8 cellular contexts compared by ENCODE assay signal in genomic region chr20:58651823-58652605, GRCh38. TPM values are rescaled to one million over a fixed set of nuclear protein-coding genes. Genes with fewer than 3 reads are reported as not detected.
DNase-seq lines count a peak whose midpoint lies in the region; ATAC-seq, FAIRE-seq and TF ChIP-seq lines count a peak whose summit lies in the region.

No MANE protein-coding gene starts in this region.

- H3K27me3 ChIP-seq in Karpas-422 (ENCODE audit: low read length), result no peaks in the 10 kb centered on the region
- no peaks in the 10 kb centered on the region for H3K27me3 ChIP-seq in GM12878 (replicated peaks in 1 of 2; ENCODE audit: control insufficient read depth in 2 of 2, insufficient read depth in 2 of 2, low read length in 1 of 2)
- no peaks in the 10 kb centered on the region for H3K27me3 ChIP-seq in hepatocyte

- intact Hi-C loops in GM12878 (cut with micrococcal nuclease; ENCODE audit: unreplicated experiment), result loop anchor here (1.0 to 10.0 kb wide), 7 partner anchors 40 to 415 kb away; partner anchors contain the start of genes ATP5F1E, GNAS, GNAS-AS1 and NELFCD

- H3K4me3 ChIP-seq in Karpas-422 (ENCODE audit: low read length) (peak overlapping the region; percentile 91), GM12878 (peak overlapping the region; percentile 92), hepatocyte (peak overlapping the region; percentile 97)

- ATAC-seq in GM21576 (IDR thresholded peaks at IDR 0.05; ENCODE audit: unreplicated experiment), result peak; percentile 57
- ATAC-seq in GM12878, result peak; percentile 60

- under 1% methylated on average over 33 of the region's 37 CpGs for WGBS in GM12878 (ENCODE audit: insufficient coverage, insufficient replicate concordance, low lambda C conversion rate, missing lambda C conversion rate)
- WGBS in hepatocyte (ENCODE audit: low lambda C conversion rate, missing lambda C conversion rate), result under 1% methylated on average over 36 of the region's 37 CpGs

- RAD21 ChIA-PET in GM12878 (lab: Charles Lee; ENCODE audit: unreplicated experiment), result interaction anchor here (0.6 to 2.5 kb wide), 10 partner anchors 15 to 439 kb away, joined by 3 to 10 read pairs (median 4); partner anchors contain the start of gene VAPB

- peak; percentile 38 for FAIRE-seq in GM12878 (lab: Jason Lieb, UNC)

- in situ Hi-C loops in GM12878 (cut with MboI), result loop anchor here (10.0 to 25.0 kb wide), 3 partner anchors 257 to 1265 kb away; partner anchors contain the start of genes PRELID3B and RBM38

- no peak for TF ChIP-seq EP300 in GM12878 (IDR thresholded peaks at IDR 0.05; ENCODE audit: borderline replicate concordance in 1 of 2, control insufficient read depth in 1 of 2, low read depth in 2 of 2, low read length in 2 of 2)

- H3K9me2 ChIP-seq in Karpas-422 (replicated peaks; ENCODE audit: insufficient read depth, low read length) (no peaks in the 10 kb centered on the region), hepatocyte (replicated peaks; ENCODE audit: insufficient read depth) (no peaks in the 10 kb centered on the region)

- H3K79me2 ChIP-seq in Karpas-422 (ENCODE audit: low read length) (peaks cover 58% of the 10 kb centered on the region), GM12878 (ENCODE audit: control insufficient read depth, insufficient read depth, low read length) (peaks cover 62% of the 10 kb centered on the region), hepatocyte (peaks cover 59% of the 10 kb centered on the region)

- H3K9me3 ChIP-seq in Karpas-422 (ENCODE audit: low read length) (no peaks in the 10 kb centered on the region), GM12878 (replicated peaks; ENCODE audit: control insufficient read depth, insufficient read depth, low read length) (no peaks in the 10 kb centered on the region), hepatocyte (ENCODE audit: low read depth) (no peaks in the 10 kb centered on the region)

- BruUV-seq in GM12878 (replicated peaks; lab: Mats Ljungman, UMichigan), result TSS peak; percentile 99

- H4K20me1 ChIP-seq in Karpas-422 (ENCODE audit: insufficient read depth, low read depth, low read length) (no peaks in the 10 kb centered on the region), GM12878 (ENCODE audit: control insufficient read depth, insufficient read depth) (no peaks in the 10 kb centered on the region), hepatocyte (ENCODE audit: insufficient read depth, poor library complexity, severe bottlenecking) (peaks cover 44% of the 10 kb centered on the region)

- SMC1A ChIA-PET in GM12878 (lab: Charles Lee; ENCODE audit: uncharacterized antibody, unreplicated experiment), result interaction anchor here (0.6 to 2.4 kb wide), 8 partner anchors 8 to 322 kb away, joined by 3 to 13 read pairs (median 4); no protein-coding TSS in a partner anchor

- peak; percentile 75 for TF ChIP-seq POLR2A in GM12878 (IDR thresholded peaks at IDR 0.05; ENCODE audit: low read depth, low read length)

- no peak for TF ChIP-seq RAD21 in GM12878 (IDR thresholded peaks at IDR 0.05; ENCODE audit: insufficient read depth, low read depth, low read length)

- H3K4me1 ChIP-seq in Karpas-422 (ENCODE audit: low read length) (peaks cover 59% of the 10 kb centered on the region), GM12878 (ENCODE audit: control insufficient read depth, insufficient read depth, low read length) (peaks cover 5% of the 10 kb centered on the region), hepatocyte (ENCODE audit: insufficient read depth) (peaks cover 30% of the 10 kb centered on the region)

- CTCF ChIA-PET in GM12878 (lab: Yijun Ruan, JAX), result interaction anchor here (0.6 to 2.0 kb wide), 14 partner anchors 7 to 1221 kb away, joined by 3 to 12 read pairs (median 4); partner anchors contain the start of gene VAPB

- POLR2A ChIA-PET in GM12878 (lab: Charles Lee), result interaction anchor here (0.5 to 2.0 kb wide), 11 partner anchors 9 to 428 kb away, joined by 3 to 9 read pairs (median 3); partner anchors contain the start of gene VAPB

- H3K9ac ChIP-seq in Karpas-422 (ENCODE audit: low read length), result peak overlapping the region; percentile 91
- peak overlapping the region; percentile 95 for H3K9ac ChIP-seq in GM12878 (ENCODE audit: control insufficient read depth, insufficient read depth, low read length)

- no peak for TF ChIP-seq CTCF in GM12878 (IDR thresholded peaks at IDR 0.05 in 2 of 3, conservative IDR thresholded peaks at IDR 0.05 in 1 of 3; ENCODE audit: control insufficient read depth in 2 of 3, extremely low read depth in 1 of 3, insufficient read depth in 1 of 3, low read depth in 3 of 3, low read length in 3 of 3)
- no peak for TF ChIP-seq CTCF in hepatocyte (IDR thresholded peaks at IDR 0.05; ENCODE audit: poor library complexity)

- no peak overlapping the region for H2AFZ ChIP-seq in Karpas-422 (ENCODE audit: low read length)
- peak overlapping the region; percentile 44 for H2AFZ ChIP-seq in GM12878 (ENCODE audit: control insufficient read depth, low read depth, low read length)
- peak overlapping the region; percentile 98 for H2AFZ ChIP-seq in hepatocyte

- H3K27ac ChIP-seq in Karpas-422 (ENCODE audit: low read length) (peak overlapping the region; percentile 78), GM12878 (ENCODE audit: control insufficient read depth, insufficient read depth) (peak overlapping the region; percentile 93), hepatocyte (peak overlapping the region; percentile 97)

- peak; percentile 40 for DNase-seq in DMS79 (lab: John Stamatoyannopoulos, UW)
- peak; percentile 93 for DNase-seq in Karpas-422
- peak; percentile 49 for DNase-seq in T-helper 9 cell
- DNase-seq in GM12878 (ENCODE audit: low read depth, low spot score), result peak; percentile 61
- peak; percentile 67 for DNase-seq in hepatocyte (ENCODE audit: low spot score)
- peak; percentile 72 for DNase-seq in renal cortical epithelial cell (ENCODE audit: low read depth)
- no peak for DNase-seq in NCI-H1694 (lab: John Stamatoyannopoulos, UW)

- H3K4me2 ChIP-seq in Karpas-422 (ENCODE audit: low read depth, low read length, poor library complexity, severe bottlenecking) (peak overlapping the region; percentile 78), GM12878 (ENCODE audit: control insufficient read depth, insufficient read depth) (peak overlapping the region; percentile 96), hepatocyte (peak overlapping the region; percentile 94)

- H3K36me3 ChIP-seq in Karpas-422 (ENCODE audit: insufficient read depth, low read length), result peaks cover 6% of the 10 kb centered on the region; the same call in 1 of the 2 replicates
- peaks cover 0 to 5% of the 10 kb centered on the region in 2 experiments; a peak in 2 of 4 replicates for H3K36me3 ChIP-seq in GM12878 (ENCODE audit: control insufficient read depth in 2 of 2, insufficient read depth in 2 of 2, low read length in 1 of 2)
- no peaks in the 10 kb centered on the region for H3K36me3 ChIP-seq in hepatocyte (replicated peaks; ENCODE audit: insufficient read depth, low read depth)

TF ChIP-seq in GM12878, 131 proteins besides CTCF, POLR2A, EP300 and RAD21 (continues in another document):
- TF ChIP-seq ZNF207 (IDR thresholded peaks at IDR 0.05; ENCODE audit: borderline replicate concordance) (no peak), MTA3 (IDR thresholded peaks at IDR 0.05; ENCODE audit: borderline replicate concordance, low read length) (no peak), STAT1 (conservative IDR thresholded peaks at IDR 0.05) (no peak), POLR2AphosphoS5 (IDR thresholded peaks at IDR 0.05; ENCODE audit: low read length) (peak; percentile 83)

RNA-seq across cellular contexts. Expression of gene STX16, which starts 0.9 kb away (rescaled TPM):
- total RNA-seq in Karpas-422 (2014; rRNA removed; shearing (Covaris generic); ENCODE audit: low replicate concordance), result 58.3 and 71.9 TPM in 2 replicates
- total RNA-seq in GM12878 (2013; cell fraction: nucleolus; rRNA removed), result 111 and 113 TPM in 2 replicates
- total RNA-seq in GM12878 (2014; rRNA removed) (18.7 and 22.8 TPM in 2 replicates), GM12878 (2014; rRNA removed; fragmentation: Illumina TruSeq; extraction: Trizol) (21.7 and 22.4 TPM in 2 replicates), GM12878 (2021) (44.9 and 49.4 TPM in 2 replicates), hepatocyte (23.2 and 28.5 TPM in 2 replicates), renal cortical epithelial cell (25.9 and 60.6 TPM in 2 replicates)
- polyA plus RNA-seq in GM12878 (2011; ENCODE audit: low read depth), result 36.0 TPM
- polyA plus RNA-seq in GM12878 (2011; rRNA removed) (66.6 and 83.2 TPM in 2 replicates), GM12878 (2014; fragmentation: Illumina TruSeq; extraction: Trizol) (54.4 and 66.8 TPM in 2 replicates), GM12878 (2014; fragmentation: Nextera tagmentation; extraction: Ambion mirVana) (10 to 100 TPM in 1 of 2 experiments, 1 to 10 TPM in 1; 6.3 to 11.1 TPM), GM12878 (2014; rRNA removed) (64.3 and 68.4 TPM in 2 replicates), GM12878 (2016; fragmentation: Nextera tagmentation; extraction: Ambion mirVana) (10 to 100 TPM; 34.9 to 36.7 TPM), hepatocyte (39.9 and 41.8 TPM in 2 replicates)
- polyA plus RNA-seq in GM12878 (2011; cell fraction: cytosol; rRNA removed), result 46.1 and 49.4 TPM in 2 replicates
- polyA plus RNA-seq in GM12878 (2011; cell fraction: nucleus; rRNA removed), result 110 and 121 TPM in 2 replicates
- 51.8 and 60.4 TPM in 2 replicates for polyA plus RNA-seq in GM12878 (2012)
- polyA minus RNA-seq in GM12878 (2011; rRNA and poly(A)+ RNA removed), result 24.7 and 43.2 TPM in 2 replicates
- polyA minus RNA-seq in GM12878 (2011; cell fraction: cytosol; rRNA and poly(A)+ RNA removed), result 8.6 and 18.4 TPM in 2 replicates
- polyA minus RNA-seq in GM12878 (2011; cell fraction: nucleus; rRNA and poly(A)+ RNA removed), result 21.6 and 32.1 TPM in 2 replicates

RNA-seq across cellular contexts. Expression of gene NPEPL1, which starts 40.6 kb away (rescaled TPM):
- total RNA-seq in Karpas-422 (2014; rRNA removed; shearing (Covaris generic); ENCODE audit: low replicate concordance), result 16.8 and 30.5 TPM in 2 replicates
- 28.9 and 36.2 TPM in 2 replicates for total RNA-seq in GM12878 (2013; cell fraction: nucleolus; rRNA removed)
- total RNA-seq in GM12878 (2014; rRNA removed) (12.2 and 14.1 TPM in 2 replicates), GM12878 (2014; rRNA removed; fragmentation: Illumina TruSeq; extraction: Trizol) (8.0 and 9.0 TPM in 2 replicates), GM12878 (2021) (19.5 and 21.3 TPM in 2 replicates), hepatocyte (15.2 and 15.4 TPM in 2 replicates), renal cortical epithelial cell (19.5 and 21.2 TPM in 2 replicates)
- polyA plus RNA-seq in GM12878 (2011; ENCODE audit: low read depth), result 8.5 TPM
- polyA plus RNA-seq in GM12878 (2011; rRNA removed) (1.8 and 3.1 TPM in 2 replicates), GM12878 (2014; fragmentation: Illumina TruSeq; extraction: Trizol) (1.6 and 6.1 TPM in 2 replicates), GM12878 (2014; fragmentation: Nextera tagmentation; extraction: Ambion mirVana) (under 1 TPM; 0.08 to 0.80 TPM), GM12878 (2014; rRNA removed) (20.0 and 23.1 TPM in 2 replicates), GM12878 (2016; fragmentation: Nextera tagmentation; extraction: Ambion mirVana) (10 to 100 TPM; 11.4 to 13.1 TPM), hepatocyte (42.3 and 46.0 TPM in 2 replicates)
- polyA plus RNA-seq in GM12878 (2011; cell fraction: cytosol; rRNA removed), result 2.6 and 4.7 TPM in 2 replicates
- polyA plus RNA-seq in GM12878 (2011; cell fraction: nucleus; rRNA removed), result 94.4 and 121 TPM in 2 replicates
- 24.8 and 27.2 TPM in 2 replicates for polyA plus RNA-seq in GM12878 (2012)
- polyA minus RNA-seq in GM12878 (2011; rRNA and poly(A)+ RNA removed), result 0.88 and 3.5 TPM in 2 replicates
- polyA minus RNA-seq in GM12878 (2011; cell fraction: cytosol; rRNA and poly(A)+ RNA removed), result 1.6 and 3.2 TPM in 2 replicates
- polyA minus RNA-seq in GM12878 (2011; cell fraction: nucleus; rRNA and poly(A)+ RNA removed), result 11.4 and 21.0 TPM in 2 replicates
